In the genomic region with DNA sequence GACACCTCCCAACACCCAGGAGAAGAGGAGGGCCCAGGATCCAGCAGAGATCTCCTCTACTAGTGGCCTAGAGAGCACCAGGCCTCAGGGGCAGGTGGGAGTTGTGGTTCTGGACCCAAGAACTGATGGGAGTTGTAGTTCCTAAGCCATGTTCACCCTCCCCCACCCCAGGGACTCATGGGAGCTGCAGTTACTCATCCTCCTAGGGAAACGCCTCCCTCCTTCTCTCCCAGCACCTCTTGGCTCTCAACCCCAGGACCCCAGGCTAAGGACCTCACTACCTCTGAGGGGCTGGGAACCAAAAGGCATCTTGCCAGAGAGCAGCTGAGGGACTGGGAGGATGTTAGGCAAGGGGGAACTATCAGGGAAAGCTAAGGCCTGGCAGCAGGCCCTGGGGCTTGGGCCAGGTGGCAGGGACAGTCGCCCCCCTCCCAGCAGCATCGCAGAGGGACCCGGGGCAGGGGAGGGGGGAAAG, we compare ENCODE assay signal across 11 cellular contexts. TPM values are rescaled to one million over a fixed set of nuclear protein-coding genes. Genes with fewer than 3 reads are reported as not detected.
A peak's percentile ranks its signal among the peaks of the same experiment; 100 is the strongest.
DNase-seq lines count a peak whose midpoint lies in the region; ATAC-seq, FAIRE-seq and TF ChIP-seq lines count a peak whose summit lies in the region.
"Had no signal": no experiment of that assay in that cellular context is flagged by ENCODE, and none has a peak within 500 bp of the region (broad histone marks: within the 10 kb centered on the region; RNA-seq: fewer than 3 reads in every experiment).

No MANE protein-coding gene starts in this region.

- TF ChIP-seq CTCF in astrocyte of the spinal cord (IDR thresholded peaks at IDR 0.05; ENCODE audit: low read depth, low read length): no peak

- in situ Hi-C loops in astrocyte of the spinal cord (cut with HindIII; ENCODE audit: low sequenced_read_pairs): no loop called here

- H3K4me1 Mint-ChIP-seq in activated naive CD8-positive, alpha-beta T cell treated with anti-CD3 and anti-CD28 coated beads, Interleukin-2, amount 10 ng/mL, durations not matched to agents 7 days and 5 days: peaks cover 21% of the 10 kb centered on the region
- no peaks in the 10 kb centered on the region for H3K4me1 Mint-ChIP-seq in activated naive CD8-positive, alpha-beta T cell treated with anti-CD3 and anti-CD28 coated beads for 36 hours

- H3K9me3 Mint-ChIP-seq in activated naive CD8-positive, alpha-beta T cell treated with anti-CD3 and anti-CD28 coated beads, Interleukin-2, amount 10 ng/mL, durations not matched to agents 7 days and 5 days: no peaks in the 10 kb centered on the region
- no peaks in the 10 kb centered on the region for H3K9me3 Mint-ChIP-seq in activated naive CD8-positive, alpha-beta T cell treated with anti-CD3 and anti-CD28 coated beads for 36 hours
- H3K9me3 Mint-ChIP-seq: CD4-positive, CD25-positive, alpha-beta regulatory T cell had no signal

- ATAC-seq in activated naive CD8-positive, alpha-beta T cell treated with anti-CD3 and anti-CD28 coated beads, Interleukin-2, amount 10 ng/mL, durations not matched to agents 7 days and 5 days (ENCODE audit: low read depth): no peak
- peak; percentile 34 for ATAC-seq in left colon

- no peak for FAIRE-seq in urothelium cell line (lab: Jason Lieb, UNC)

- H3K4me3 ChIP-seq in astrocyte of the spinal cord (ENCODE audit: low read depth, low read length): no peak overlapping the region
- H3K4me3 ChIP-seq: HAP-1 had no signal

- no peak overlapping the region for H3K4me3 Mint-ChIP-seq in activated naive CD8-positive, alpha-beta T cell treated with anti-CD3 and anti-CD28 coated beads, Interleukin-2, amount 10 ng/mL, durations not matched to agents 7 days and 5 days
- H3K4me3 Mint-ChIP-seq in activated naive CD8-positive, alpha-beta T cell treated with anti-CD3 and anti-CD28 coated beads for 36 hours: no peak overlapping the region
- H3K4me3 Mint-ChIP-seq: CD4-positive, CD25-positive, alpha-beta regulatory T cell had no signal

- POLR2A ChIA-PET in activated naive CD8-positive, alpha-beta T cell treated with anti-CD3 and anti-CD28 coated beads, Interleukin-2, amount 10 ng/mL, durations not matched to agents 7 days and 5 days (lab: Charles Lee): no interaction called here

- intact Hi-C loops in left colon (cut with DNase I, micrococcal nuclease): no loop called here

- peaks cover 2% of the 10 kb centered on the region for H3K27me3 Mint-ChIP-seq in activated naive CD8-positive, alpha-beta T cell treated with anti-CD3 and anti-CD28 coated beads, Interleukin-2, amount 10 ng/mL, durations not matched to agents 7 days and 5 days
- H3K27me3 Mint-ChIP-seq in activated naive CD8-positive, alpha-beta T cell treated with anti-CD3 and anti-CD28 coated beads for 36 hours: no peaks in the 10 kb centered on the region

- H3K27ac Mint-ChIP-seq in activated naive CD8-positive, alpha-beta T cell treated with anti-CD3 and anti-CD28 coated beads, Interleukin-2, amount 10 ng/mL, durations not matched to agents 7 days and 5 days: peak overlapping the region; percentile 64
- no peak overlapping the region for H3K27ac Mint-ChIP-seq in activated naive CD8-positive, alpha-beta T cell treated with anti-CD3 and anti-CD28 coated beads for 36 hours

- H3K36me3 Mint-ChIP-seq in activated naive CD8-positive, alpha-beta T cell treated with anti-CD3 and anti-CD28 coated beads, Interleukin-2, amount 10 ng/mL, durations not matched to agents 7 days and 5 days: no peaks in the 10 kb centered on the region
- H3K36me3 Mint-ChIP-seq in activated naive CD8-positive, alpha-beta T cell treated with anti-CD3 and anti-CD28 coated beads for 36 hours: no peaks in the 10 kb centered on the region
- H3K36me3 Mint-ChIP-seq: CD4-positive, CD25-positive, alpha-beta regulatory T cell had no signal

- no peak for DNase-seq in activated naive CD8-positive, alpha-beta T cell treated with anti-CD3 and anti-CD28 coated beads, Interleukin-2, amount 10 ng/mL, durations not matched to agents 7 days and 5 days
- no peak for DNase-seq in activated naive CD8-positive, alpha-beta T cell treated with anti-CD3 and anti-CD28 coated beads for 36 hours
- DNase-seq in astrocyte of the spinal cord (ENCODE audit: low read depth, low spot score) (peak; percentile 16), left colon (peak; percentile 12 to 40), urothelium cell line (ENCODE audit: low spot score) (peak; percentile 29), HK-2 (ENCODE audit: unreplicated experiment) (no peak), T1000 (lab: John Stamatoyannopoulos, UW) (no peak), NCI-H524 treated with DMSO at 0.1 percent for 48 hours (lab: John Stamatoyannopoulos, UW) (no peak)
- DNase-seq: CD4-positive, CD25-positive, alpha-beta regulatory T cell had no signal

RNA-seq across cellular contexts. Expression of gene SLC22A12, which starts 28.8 kb away (rescaled TPM):
- not detected for total RNA-seq in activated naive CD8-positive, alpha-beta T cell treated with anti-CD3 and anti-CD28 coated beads, Interleukin-2, amount 10 ng/mL, durations not matched to agents 7 days and 5 days
- total RNA-seq in activated naive CD8-positive, alpha-beta T cell treated with anti-CD3 and anti-CD28 coated beads for 36 hours: not detected
- total RNA-seq in left colon: not detected
- total RNA-seq: CD4-positive, CD25-positive, alpha-beta regulatory T cell; T-helper 1 cell treated with Interleukin-12 subunit alpha and Interleukin-12 subunit beta and Interleukin-4 antibody, amounts not matched to agents 30 ng/mL and 1 ng/mL, for 36 hours had no signal

Comparison
In these comparisons a context has a peak if more than half of its experiments do, and no peak if none do; other contexts are left out.
1. DNase-seq: peak in astrocyte of the spinal cord (single experiment), left colon (2 of 2) and urothelium cell line (single experiment); none in activated naive CD8-positive, alpha-beta T cell treated with anti-CD3 and anti-CD28 coated beads, Interleukin-2, amount 10 ng/mL, durations not matched to agents 7 days and 5 days (single experiment), activated naive CD8-positive, alpha-beta T cell treated with anti-CD3 and anti-CD28 coated beads for 36 hours (single experiment), HK-2 (single experiment), T1000 (single experiment) and NCI-H524 treated with DMSO at 0.1 percent for 48 hours (single experiment).